ENCODE assay signal across 9 cellular contexts in genomic region chrX:103687073-103687695, GRCh38. TPM values are rescaled to one million over a fixed set of nuclear protein-coding genes. Genes with fewer than 3 reads are reported as not detected.
DNase-seq lines count a peak whose midpoint lies in the region; ATAC-seq and TF ChIP-seq lines count a peak whose summit lies in the region.
"Had no signal": no experiment of that assay in that cellular context is flagged by ENCODE, and none has a peak within 500 bp of the region (broad histone marks: within the 10 kb centered on the region; RNA-seq: fewer than 3 reads in every experiment).

No MANE protein-coding gene starts in this region.

- peak; percentile 41 for TF ChIP-seq CTCF in IMR-90 (conservative IDR thresholded peaks at IDR 0.05; ENCODE audit: low read depth, low read length)
- TF ChIP-seq CTCF in neutrophil (IDR thresholded peaks at IDR 0.05), result peak; percentile 78

- peak overlapping the region; percentile 95 for H3K18ac ChIP-seq in IMR-90 (ENCODE audit: low read depth, low read length)

- H4K8ac ChIP-seq in IMR-90 (ENCODE audit: low read depth in 2 of 2, low read length in 2 of 2), result peak overlapping the region; percentile 96 to 98

- no peak overlapping the region for H2BK20ac ChIP-seq in IMR-90 (ENCODE audit: low read depth, low read length)

- peak overlapping the region; percentile 99 for H3K56ac ChIP-seq in IMR-90 (ENCODE audit: extremely low read depth, insufficient read depth, low read length)

- H3K36me3 ChIP-seq in IMR-90 (ENCODE audit: control insufficient read depth, insufficient read depth, low read length), result peaks cover 5% of the 10 kb centered on the region
- no peaks in the 10 kb centered on the region for H3K36me3 ChIP-seq in neutrophil

- POLR2A ChIA-PET in IMR-90 (lab: Charles Lee; ENCODE audit: unreplicated experiment), result interaction anchor here (0.7 kb wide), 9 partner anchors 25 to 481 kb away, joined by 3 to 13 read pairs (median 6); no protein-coding TSS in a partner anchor

- peak overlapping the region; percentile 95 for H2BK5ac ChIP-seq in IMR-90 (ENCODE audit: low read depth, low read length, poor library complexity, severe bottlenecking)

- H4K20me1 ChIP-seq in IMR-90 (ENCODE audit: insufficient read depth, low read length), result peaks cover 14% of the 10 kb centered on the region; the same call in 1 of the 2 replicates

- H3K9me3 ChIP-seq in IMR-90 (ENCODE audit: control insufficient read depth, insufficient read depth, low read length), result no peaks in the 10 kb centered on the region
- H3K9me3 ChIP-seq in neutrophil, result no peaks in the 10 kb centered on the region

- peak overlapping the region; percentile 92; the same call in 1 of the 3 replicates for H2BK15ac ChIP-seq in IMR-90 (ENCODE audit: low read depth, low read length)

- H3K4me3 ChIP-seq in IMR-90 (ENCODE audit: insufficient read depth, low read depth, low read length) (peak overlapping the region; percentile 75), neutrophil (ENCODE audit: low read depth in 1 of 2, low read length in 1 of 2) (peak overlapping the region; percentile 73 to 84)

- no peaks in the 10 kb centered on the region for H3K27me3 Mint-ChIP-seq in activated T-helper 2 cell treated with anti-CD3 and anti-CD28 coated beads, Interferon-gamma antibody, Interleukin-2, Interleukin-4, amounts not matched to agents 10 μg/mL and 5 μg/mL and 100 μg/mL, durations not matched to agents 14 hours and 24 hours and 36 hours (ENCODE audit: low read depth)

- 20% methylated on average over 1 of the region's 40 CpGs; no CpG with 5 or more reads in 1 of the 2 experiments for WGBS in IMR-90 (ENCODE audit: extremely low coverage in 2 of 2, insufficient read length in 1 of 2), 2 experiments

- peak overlapping the region; percentile 90 for H2AFZ ChIP-seq in IMR-90 (replicated peaks; ENCODE audit: low read length, poor library complexity)

- H3K23ac ChIP-seq in IMR-90 (ENCODE audit: low read depth, low read length), result peak overlapping the region; percentile 98; the same call in 1 of the 2 replicates

- no peak for TF ChIP-seq RAD21 in IMR-90 (IDR thresholded peaks at IDR 0.05; ENCODE audit: low read length)

- H3K9me1 ChIP-seq in IMR-90 (ENCODE audit: insufficient read depth, low read length), result no peaks in the 10 kb centered on the region

- no peak overlapping the region for H3K4me3 Mint-ChIP-seq in activated T-helper 2 cell treated with anti-CD3 and anti-CD28 coated beads, Interferon-gamma antibody, Interleukin-2, Interleukin-4, amounts not matched to agents 10 μg/mL and 5 μg/mL and 100 μg/mL, durations not matched to agents 14 hours and 24 hours and 36 hours (ENCODE audit: low read depth)

- no peak overlapping the region for H3K27ac Mint-ChIP-seq in activated T-helper 2 cell treated with anti-CD3 and anti-CD28 coated beads, Interferon-gamma antibody, Interleukin-2, Interleukin-4, amounts not matched to agents 10 μg/mL and 5 μg/mL and 100 μg/mL, durations not matched to agents 14 hours and 24 hours and 36 hours

- H3K4me2 ChIP-seq in IMR-90 (ENCODE audit: low read depth, low read length), result peak overlapping the region; percentile 77

- H3K27me3 ChIP-seq in IMR-90 (ENCODE audit: control insufficient read depth, insufficient read depth, low read length) (no peaks in the 10 kb centered on the region), neutrophil (no peaks in the 10 kb centered on the region)

- peak overlapping the region; percentile 85; the same call in 1 of the 2 replicates for H2AK5ac ChIP-seq in IMR-90 (ENCODE audit: low read depth, low read length)

- peaks cover 8% of the 10 kb centered on the region for H3K4me1 Mint-ChIP-seq in activated T-helper 2 cell treated with anti-CD3 and anti-CD28 coated beads, Interferon-gamma antibody, Interleukin-2, Interleukin-4, amounts not matched to agents 10 μg/mL and 5 μg/mL and 100 μg/mL, durations not matched to agents 14 hours and 24 hours and 36 hours (ENCODE audit: low read depth)

- H3K27ac ChIP-seq in IMR-90 (ENCODE audit: insufficient read depth, low read length) (peak overlapping the region; percentile 100), neutrophil (peak overlapping the region; percentile 96), substantia nigra (ENCODE audit: low read depth, low read length, poor library complexity, severe bottlenecking) (peak overlapping the region; percentile 99)

- dilution Hi-C loops in IMR-90 (cut with HindIII; ENCODE audit: low sequenced_read_pairs, unreplicated experiment), result no loop called here

- CTCF ChIA-PET in IMR-90 (lab: Yijun Ruan, JAX), result interaction anchor here (0.6 kb wide), 3 partner anchors 87 to 457 kb away, joined by 3 read pairs; no protein-coding TSS in a partner anchor

- intact Hi-C loops in IMR-90 (cut with micrococcal nuclease), result loop anchor here (1.0 to 5.0 kb wide), 6 partner anchors 56 to 450 kb away; partner anchors contain the start of genes TCEAL4 and ZCCHC18
- intact Hi-C loops in activated T-helper 2 cell treated with anti-CD3 and anti-CD28 coated beads, Interferon-gamma antibody, Interleukin-2, Interleukin-4, amounts not matched to agents 10 μg/mL and 5 μg/mL and 100 μg/mL, durations not matched to agents 14 hours and 24 hours and 36 hours (cut with micrococcal nuclease), result loop anchor here (1.0 to 5.0 kb wide), 5 partner anchors 48 to 470 kb away; partner anchors contain the start of genes SLC25A53 and TCEAL1

- H3K4me1 ChIP-seq in IMR-90 (ENCODE audit: control insufficient read depth, insufficient read depth, low read length), result no peaks in the 10 kb centered on the region
- peaks cover 10 to 14% of the 10 kb centered on the region in 2 experiments for H3K4me1 ChIP-seq in neutrophil (ENCODE audit: control insufficient read depth in 1 of 2, insufficient read depth in 1 of 2, low read depth in 1 of 2, low read length in 1 of 2)

- DNase-seq in DMS53 treated with DMSO at 0.1 percent for 48 hours (lab: John Stamatoyannopoulos, UW; ENCODE audit: unreplicated experiment) (peak; percentile 78), IMR-90 (peak; percentile 76), germinal center (ENCODE audit: low spot score) (peak; percentile 75), substantia nigra (lab: John Stamatoyannopoulos, UW) (peak; percentile 31 to 90 (median 77))
- DNase-seq in activated T-helper 2 cell treated with anti-CD3 and anti-CD28 coated beads, Interferon-gamma antibody, Interleukin-2, Interleukin-4, amounts not matched to agents 10 μg/mL and 5 μg/mL and 100 μg/mL, durations not matched to agents 14 hours and 24 hours and 36 hours (ENCODE audit: low spot score), result peak; percentile 82

- H3K36me3 Mint-ChIP-seq in activated T-helper 2 cell treated with anti-CD3 and anti-CD28 coated beads, Interferon-gamma antibody, Interleukin-2, Interleukin-4, amounts not matched to agents 10 μg/mL and 5 μg/mL and 100 μg/mL, durations not matched to agents 14 hours and 24 hours and 36 hours (ENCODE audit: low read depth), result peaks cover 27% of the 10 kb centered on the region

- TF ChIP-seq POLR2A in IMR-90 (IDR thresholded peaks at IDR 0.05; ENCODE audit: low read depth, low read length), result no peak; the same call in 1 of the 2 replicates

- in situ Hi-C loops in IMR-90 (cut with MboI; ENCODE audit: low sequenced_read_pairs), result loop anchor here (25.0 kb wide), 1 partner anchor 450 kb away; no protein-coding TSS in a partner anchor

- H3K79me1 ChIP-seq in IMR-90 (ENCODE audit: low read depth in 1 of 2, low read length in 2 of 2), result no peaks in the 10 kb centered on the region

- H2BK120ac ChIP-seq in IMR-90 (ENCODE audit: low read depth, low read length), result peak overlapping the region; percentile 93

- H3K4ac ChIP-seq in IMR-90 (ENCODE audit: low read depth, low read length), result peak overlapping the region; percentile 98

- no peaks in the 10 kb centered on the region for H3K9me3 Mint-ChIP-seq in activated T-helper 2 cell treated with anti-CD3 and anti-CD28 coated beads, Interferon-gamma antibody, Interleukin-2, Interleukin-4, amounts not matched to agents 10 μg/mL and 5 μg/mL and 100 μg/mL, durations not matched to agents 14 hours and 24 hours and 36 hours

- ATAC-seq in GM21528 (IDR thresholded peaks at IDR 0.05; ENCODE audit: low FRiP score, unreplicated experiment) (peak; percentile 74), IMR-90 (ENCODE audit: low read depth) (peak; percentile 68)

- H3K14ac ChIP-seq in IMR-90 (replicated peaks; ENCODE audit: low read depth, low read length), result peak overlapping the region; percentile 99

- H2AK9ac ChIP-seq in IMR-90 (replicated peaks; ENCODE audit: low read depth, low read length, poor library complexity), result peak overlapping the region; percentile 26

- H4K91ac ChIP-seq in IMR-90 (ENCODE audit: insufficient read depth, low read depth, low read length), result peak overlapping the region; percentile 98

- H4K5ac ChIP-seq in IMR-90 (ENCODE audit: low read depth, low read length), result peak overlapping the region; percentile 97

- BruUV-seq in IMR-90 (replicated peaks; lab: Mats Ljungman, UMichigan), result no TSS peak

- H3K9ac ChIP-seq in IMR-90 (ENCODE audit: low read depth, low read length), result peak overlapping the region; percentile 98

TF ChIP-seq in PFSK-1, 5 proteins besides CTCF, POLR2A, EP300 and RAD21 (continues in another document):
- TF ChIP-seq FOXP2 (optimal IDR thresholded peaks at IDR 0.05; ENCODE audit: borderline replicate concordance, extremely low read depth, extremely low read length, insufficient read depth), result no peak
- no peak; the same call in 1 of the 2 replicates for TF ChIP-seq POLR2AphosphoS5 (IDR thresholded peaks at IDR 0.05; ENCODE audit: low read depth, low read length)

RNA-seq across cellular contexts. Expression of gene MORF4L2, which starts 0.7 kb away (rescaled TPM):
- 1,218 and 1,398 TPM in 2 replicates for total RNA-seq in IMR-90 (2012; rRNA removed)
- 501 and 795 TPM in 2 replicates for polyA plus RNA-seq in IMR-90 (2012; rRNA removed)
- polyA plus RNA-seq in IMR-90 (2012; cell fraction: cytosol; rRNA removed), result 175 and 256 TPM in 2 replicates
- 60.4 and 480 TPM in 2 replicates for polyA plus RNA-seq in IMR-90 (2012; cell fraction: nucleus; rRNA removed; ENCODE audit: low replicate concordance)
- 149 TPM for polyA plus RNA-seq in PFSK-1 (2012; ENCODE audit: insufficient read length, low read depth)
- 241 and 249 TPM in 2 replicates for total RNA-seq in activated T-helper 2 cell treated with anti-CD3 and anti-CD28 coated beads, Interferon-gamma antibody, Interleukin-2, Interleukin-4, amounts not matched to agents 10 μg/mL and 5 μg/mL and 100 μg/mL, durations not matched to agents 14 hours and 24 hours and 36 hours

RNA-seq across cellular contexts. Expression of gene TMEM31, which starts 23.5 kb away (rescaled TPM):
- total RNA-seq in IMR-90 (2012; rRNA removed), result not detected in 2 replicates
- 0.17 TPM in 1 of 2 replicates, not detected in the other for polyA plus RNA-seq in IMR-90 (2012; rRNA removed)
- polyA plus RNA-seq in IMR-90 (2012; cell fraction: cytosol; rRNA removed), result 0.09 TPM in 1 of 2 replicates, not detected in the other
- 0.14 TPM in 1 of 2 replicates, not detected in the other for polyA plus RNA-seq in IMR-90 (2012; cell fraction: nucleus; rRNA removed; ENCODE audit: low replicate concordance)
- 0.51 TPM for polyA plus RNA-seq in PFSK-1 (2012; ENCODE audit: insufficient read length, low read depth)
- total RNA-seq in activated T-helper 2 cell treated with anti-CD3 and anti-CD28 coated beads, Interferon-gamma antibody, Interleukin-2, Interleukin-4, amounts not matched to agents 10 μg/mL and 5 μg/mL and 100 μg/mL, durations not matched to agents 14 hours and 24 hours and 36 hours, result not detected in 2 replicates
- total RNA-seq: pulmonary artery endothelial cell had no signal

RNA-seq across cellular contexts. Expression of gene TCEAL1, which starts 58.4 kb away (rescaled TPM):
- 9.1 and 15.0 TPM in 2 replicates for total RNA-seq in IMR-90 (2012; rRNA removed)
- 18.8 and 21.8 TPM in 2 replicates for polyA plus RNA-seq in IMR-90 (2012; rRNA removed)
- 8.8 and 11.6 TPM in 2 replicates for polyA plus RNA-seq in IMR-90 (2012; cell fraction: cytosol; rRNA removed)
- polyA plus RNA-seq in IMR-90 (2012; cell fraction: nucleus; rRNA removed; ENCODE audit: low replicate concordance), result 7.4 and 22.6 TPM in 2 replicates
- polyA plus RNA-seq in PFSK-1 (2012; ENCODE audit: insufficient read length, low read depth), result 5.4 TPM
- total RNA-seq in activated T-helper 2 cell treated with anti-CD3 and anti-CD28 coated beads, Interferon-gamma antibody, Interleukin-2, Interleukin-4, amounts not matched to agents 10 μg/mL and 5 μg/mL and 100 μg/mL, durations not matched to agents 14 hours and 24 hours and 36 hours, result 4.2 and 5.0 TPM in 2 replicates

Comparison
In these comparisons a context has a peak if more than half of its experiments do, and no peak if none do; other contexts are left out.
1. Peak in every context shown above with its lines: DNase-seq, ATAC-seq, H3K4me3 ChIP-seq and H3K27ac ChIP-seq.